ENCODE assay signal across 1 cellular context in the genomic region with DNA sequence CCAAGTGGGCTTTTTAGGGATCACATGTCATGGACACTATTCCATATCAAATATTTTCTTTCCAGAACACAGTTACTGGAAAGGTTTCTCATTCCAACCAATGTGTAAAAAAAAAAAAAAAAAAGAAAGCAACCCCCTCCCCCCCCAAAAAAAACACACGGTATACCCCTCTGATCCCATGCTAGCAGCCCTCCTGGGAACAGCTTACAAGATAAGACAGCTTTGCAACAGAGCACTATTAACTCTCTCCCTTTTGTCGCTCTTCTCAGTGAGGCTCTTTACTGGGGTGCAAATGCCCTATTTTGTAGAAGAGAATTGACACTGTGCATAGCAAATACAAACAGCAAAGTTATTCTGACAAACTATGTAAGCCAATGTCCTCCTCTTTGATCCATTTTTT.
TF ChIP-seq lines count a peak whose summit lies in the region.

No MANE protein-coding gene starts in this region.

TF ChIP-seq in H1, 55 proteins besides CTCF, POLR2A, EP300 and RAD21:
- TF ChIP-seq ZNF274 (IDR thresholded peaks at IDR 0.05; ENCODE audit: borderline replicate concordance, extremely low read depth, low read length), result no peak
- TF ChIP-seq CREB1 (IDR thresholded peaks at IDR 0.05), result no peak
- TF ChIP-seq SIN3A (conservative IDR thresholded peaks at IDR 0.05 in 1 of 2, IDR thresholded peaks at IDR 0.05 in 1 of 2; ENCODE audit: low read depth in 1 of 2, low read length in 2 of 2), result no peak
